Comparison of ENCODE assay signal across 25 cellular contexts in genomic region chr2:201600906-201601305, GRCh38.
"Had no signal": no experiment of that assay in that cellular context is flagged by ENCODE, and none has a peak within 500 bp of the region (broad histone marks: within the 10 kb centered on the region; RNA-seq: fewer than 3 reads in every experiment).

No MANE protein-coding gene starts in this region.

- H3K27me3 ChIP-seq: ascending aorta, esophagus squamous epithelium, gastroesophageal sphincter, heart left ventricle, upper lobe of left lung had no signal

- H3K27ac ChIP-seq: ascending aorta, coronary artery, esophagus squamous epithelium, gastroesophageal sphincter, heart left ventricle, thoracic aorta, upper lobe of left lung, WERI-Rb-1 had no signal

- H3K4me3 ChIP-seq: ascending aorta, coronary artery, esophagus squamous epithelium, gastroesophageal sphincter, heart left ventricle, lung, thoracic aorta, upper lobe of left lung had no signal

- H3K36me3 Mint-ChIP-seq: activated CD8-positive, alpha-beta memory T cell treated with anti-CD3 and anti-CD28 coated beads, Interleukin-2, amount 10 ng/mL, durations not matched to agents 7 days and 5 days; activated naive CD4-positive, alpha-beta T cell treated with anti-CD3 and anti-CD28 coated beads, Interleukin-2, amount 10 ng/mL, durations not matched to agents 7 days and 5 days; mesothelial cell of epicardium; natural killer cell had no signal

- H3K4me1 ChIP-seq: ascending aorta, esophagus squamous epithelium, gastroesophageal sphincter, heart left ventricle, upper lobe of left lung had no signal

- H3K4me3 Mint-ChIP-seq: activated CD4-positive, alpha-beta T cell treated with anti-CD3 and anti-CD28 coated beads, Interleukin-2, amount 10 ng/mL, durations not matched to agents 7 days and 5 days; activated CD8-positive, alpha-beta memory T cell treated with anti-CD3 and anti-CD28 coated beads, Interleukin-2, amount 10 ng/mL, durations not matched to agents 7 days and 5 days; activated CD8-positive, alpha-beta T cell treated with anti-CD3 and anti-CD28 coated beads for 36 hours; activated naive CD4-positive, alpha-beta T cell treated with anti-CD3 and anti-CD28 coated beads, Interleukin-2, amount 10 ng/mL, durations not matched to agents 7 days and 5 days; mesothelial cell of epicardium; natural killer cell had no signal

- ATAC-seq: activated CD8-positive, alpha-beta memory T cell treated with anti-CD3 and anti-CD28 coated beads, Interleukin-2, amount 10 ng/mL, durations not matched to agents 7 days and 5 days; activated CD8-positive, alpha-beta T cell treated with anti-CD3 and anti-CD28 coated beads for 36 hours; gastroesophageal sphincter; heart left ventricle; natural killer cell had no signal

- H3K4me1 Mint-ChIP-seq: activated CD4-positive, alpha-beta T cell treated with anti-CD3 and anti-CD28 coated beads, Interleukin-2, amount 10 ng/mL, durations not matched to agents 7 days and 5 days; activated CD8-positive, alpha-beta memory T cell treated with anti-CD3 and anti-CD28 coated beads, Interleukin-2, amount 10 ng/mL, durations not matched to agents 7 days and 5 days; activated naive CD4-positive, alpha-beta T cell treated with anti-CD3 and anti-CD28 coated beads, Interleukin-2, amount 10 ng/mL, durations not matched to agents 7 days and 5 days; mesothelial cell of epicardium; natural killer cell had no signal

- H3K9me3 ChIP-seq: esophagus squamous epithelium, thoracic aorta had no signal

- DNase-seq: activated CD4-positive, alpha-beta T cell treated with anti-CD3 and anti-CD28 coated beads, Interleukin-2, amount 10 ng/mL, durations not matched to agents 7 days and 5 days; activated CD4-positive, CD25-positive, alpha-beta regulatory T cell treated with anti-CD3 and anti-CD28 coated beads, Interleukin-2, amount 50 U/mL, for 72 hours; activated CD8-positive, alpha-beta memory T cell treated with anti-CD3 and anti-CD28 coated beads, Interleukin-2, amount 10 ng/mL, durations not matched to agents 7 days and 5 days; activated CD8-positive, alpha-beta T cell treated with anti-CD3 and anti-CD28 coated beads for 36 hours; activated effector memory CD4-positive, alpha-beta T cell treated with anti-CD3 and anti-CD28 coated beads, Interleukin-2, amount 50 U/mL, for 16 hours; activated naive CD4-positive, alpha-beta T cell treated with anti-CD3 and anti-CD28 coated beads, Interleukin-2, amount 10 ng/mL, durations not matched to agents 7 days and 5 days; activated T-cell treated with anti-CD3 and anti-CD28 coated beads for 4 hours; cerebellar nuclear complex; esophagus squamous epithelium; heart left ventricle; islet precursor cell; natural killer cell; stimulated activated CD4-positive, alpha-beta T cell treated with anti-CD3 and anti-CD28 coated beads, Interleukin-2, amount 100 ng/mL, for 48 hours; stimulated activated naive CD4-positive, alpha-beta T cell treated with Interleukin-2 at 50 U/mL for 16 hours; T-helper 1 cell; WERI-Rb-1 had no signal

- FAIRE-seq: TTC549 had no signal

- H3K36me3 ChIP-seq: ascending aorta, esophagus squamous epithelium, gastroesophageal sphincter, heart left ventricle, thoracic aorta, upper lobe of left lung, WERI-Rb-1 had no signal

- H3K27ac Mint-ChIP-seq: activated CD4-positive, alpha-beta T cell treated with anti-CD3 and anti-CD28 coated beads, Interleukin-2, amount 10 ng/mL, durations not matched to agents 7 days and 5 days; activated CD8-positive, alpha-beta memory T cell treated with anti-CD3 and anti-CD28 coated beads, Interleukin-2, amount 10 ng/mL, durations not matched to agents 7 days and 5 days; activated CD8-positive, alpha-beta T cell treated with anti-CD3 and anti-CD28 coated beads for 36 hours; activated naive CD4-positive, alpha-beta T cell treated with anti-CD3 and anti-CD28 coated beads, Interleukin-2, amount 10 ng/mL, durations not matched to agents 7 days and 5 days; mesothelial cell of epicardium; natural killer cell; progenitor cell of endocrine pancreas had no signal
